26 cellular contexts compared by ENCODE assay signal in the genomic region with DNA sequence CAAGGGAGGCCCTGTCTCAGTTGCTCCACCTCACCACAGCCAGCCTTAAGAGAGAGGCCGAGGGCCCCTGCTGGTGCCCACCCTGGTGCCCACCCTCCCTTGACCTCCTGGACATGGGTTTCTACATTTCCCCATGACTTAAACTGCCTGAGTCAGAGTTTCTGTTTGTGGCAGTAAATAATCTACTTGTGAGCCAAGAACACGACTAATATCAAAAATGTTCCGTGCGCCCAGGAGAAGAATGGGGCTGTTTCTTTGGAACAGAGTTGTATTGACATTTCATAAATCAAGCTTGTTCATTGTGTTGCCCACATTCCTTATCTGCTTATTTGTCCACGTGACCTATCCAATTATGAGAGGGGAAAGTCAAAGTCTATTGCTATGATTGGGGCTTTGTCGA.
A peak's percentile ranks its signal among the peaks of the same experiment; 100 is the strongest.
DNase-seq lines count a peak whose midpoint lies in the region; ATAC-seq, FAIRE-seq and TF ChIP-seq lines count a peak whose summit lies in the region.
"Had no signal": no experiment of that assay in that cellular context is flagged by ENCODE, and none has a peak within 500 bp of the region (broad histone marks: within the 10 kb centered on the region; RNA-seq: fewer than 3 reads in every experiment).

No MANE protein-coding gene starts in this region.

- no peak for TF ChIP-seq POLR2A in testis (IDR thresholded peaks at IDR 0.05)

- no peaks in the 10 kb centered on the region for H3K9me3 ChIP-seq in lung (ENCODE audit: control insufficient read depth in 2 of 2, insufficient read depth in 1 of 2, low read length in 1 of 2)
- H3K9me3 ChIP-seq in testis, result no peaks in the 10 kb centered on the region
- H3K9me3 ChIP-seq: Peyer's patch had no signal

- no peak for ATAC-seq in lung (ENCODE audit: insufficient read depth, low FRiP score)
- ATAC-seq in GM19455 (IDR thresholded peaks at IDR 0.05; ENCODE audit: unreplicated experiment), result no peak
- ATAC-seq: CD8-positive, alpha-beta T cell; natural killer cell treated with Interleukin-12 subunit alpha and Interleukin-12 subunit beta and Interleukin-15 and Interleukin-18, amount 100 ng/mL, for 72 hours had no signal

- H3K27ac ChIP-seq in lung (ENCODE audit: low read depth in 1 of 2, low read length in 1 of 2), result no peak overlapping the region
- H3K27ac ChIP-seq in testis, result no peak overlapping the region
- H3K27ac ChIP-seq: 22Rv1, Peyer's patch had no signal

- FAIRE-seq in bronchial epithelial cell (lab: Jason Lieb, UNC), result no peak

- TF ChIP-seq CTCF in bronchial epithelial cell (IDR thresholded peaks at IDR 0.05; ENCODE audit: insufficient read depth, low read length, severe bottlenecking), result no peak
- TF ChIP-seq CTCF in lung (IDR thresholded peaks at IDR 0.05; ENCODE audit: control extremely low read depth, extremely low read depth), result no peak
- no peak for TF ChIP-seq CTCF in testis (IDR thresholded peaks at IDR 0.05)

- H3K4me1 ChIP-seq in lung (ENCODE audit: control insufficient read depth in 2 of 2, insufficient read depth in 2 of 2, low read length in 2 of 2), result no peaks in the 10 kb centered on the region
- H3K4me1 ChIP-seq in testis, result no peaks in the 10 kb centered on the region
- H3K4me1 ChIP-seq: Peyer's patch had no signal

- 78 to 79% methylated on average over 6 of the region's 6 CpGs for WGBS in lung, 2 donors
- WGBS in testis, 2 donors, result 78 to 93% methylated on average over 6 of the region's 6 CpGs

- peak; percentile 8 for DNase-seq in NCI-H146 (lab: John Stamatoyannopoulos, UW)
- no peak for DNase-seq in NCI-H146 treated with DMSO at 0.1 percent for 48 hours (lab: John Stamatoyannopoulos, UW; ENCODE audit: unreplicated experiment)
- DNase-seq in bronchial epithelial cell (ENCODE audit: low read depth), result peak; percentile 18
- peak; percentile 10 for DNase-seq in lung (ENCODE audit: low spot score)
- peak; percentile 1 for DNase-seq in testis
- no peak for DNase-seq in activated CD4-positive, CD25-positive, alpha-beta regulatory T cell (lab: John Stamatoyannopoulos, UW)
- DNase-seq in occipital lobe (lab: John Stamatoyannopoulos, UW), result no peak
- DNase-seq: activated B cell treated with CpG ODN at 0.5 μM for 24 hours; activated CD4-positive, alpha-beta T cell treated with anti-CD3 and anti-CD28 coated beads, Interleukin-2, amount 50 U/mL, for 48 hours; activated effector memory CD4-positive, alpha-beta T cell treated with Interleukin-2 at 50 U/mL for 16 hours; AML-193; CD8-positive, alpha-beta T cell; GF-D8; glutamatergic neuron; Kasumi-1; kidney glomerular epithelial cell; mesendoderm; NCI-H1092; NCI-H2081 treated with DMSO at 0.1 percent for 48 hours; NCI-H510A; stimulated activated CD4-positive, alpha-beta T cell treated with anti-CD3 and anti-CD28 coated beads, Interleukin-2, amount 100 ng/mL, for 48 hours; stimulated activated naive CD4-positive, alpha-beta T cell had no signal

- intact Hi-C loops in testis (cut with DNase I; ENCODE audit: low total_unique reads), result loop anchor here (10.0 kb wide), 1 partner anchor 430 kb away; no protein-coding TSS in a partner anchor

- H3K27me3 ChIP-seq in bronchial epithelial cell (ENCODE audit: control insufficient read depth, insufficient read depth, low read length) (no peaks in the 10 kb centered on the region), lung (ENCODE audit: control insufficient read depth, insufficient read depth) (no peaks in the 10 kb centered on the region), testis (no peaks in the 10 kb centered on the region)
- H3K27me3 ChIP-seq: Peyer's patch had no signal

- H3K4me3 ChIP-seq in bronchial epithelial cell (ENCODE audit: low read depth, low read length) (no peak overlapping the region), lung (no peak overlapping the region), testis (no peak overlapping the region)
- H3K4me3 ChIP-seq: Peyer's patch had no signal

- H3K36me3 ChIP-seq in bronchial epithelial cell (ENCODE audit: control insufficient read depth, insufficient read depth, low read length), result no peaks in the 10 kb centered on the region
- no peaks in the 10 kb centered on the region for H3K36me3 ChIP-seq in lung (ENCODE audit: control insufficient read depth in 2 of 2, insufficient read depth in 2 of 2, low read length in 2 of 2)
- H3K36me3 ChIP-seq in testis (ENCODE audit: low read depth, missing control alignments), result no peaks in the 10 kb centered on the region
- H3K36me3 ChIP-seq: Peyer's patch had no signal

Comparison
In these comparisons a context has a peak if more than half of its experiments do, and no peak if none do; other contexts are left out.
1. DNase-seq: peak in NCI-H146 (single experiment), bronchial epithelial cell (single experiment), lung (single experiment) and testis (single experiment); none in NCI-H146 treated with DMSO at 0.1 percent for 48 hours (single experiment), activated CD4-positive, CD25-positive, alpha-beta regulatory T cell (0 of 4) and occipital lobe (single experiment).